In genomic region chr18:42533010-42533409, GRCh38 we compare ENCODE assay signal across 11 cellular contexts.
"Had no signal": no experiment of that assay in that cellular context is flagged by ENCODE, and none has a peak within 500 bp of the region (broad histone marks: within the 10 kb centered on the region; RNA-seq: fewer than 3 reads in every experiment).

No MANE protein-coding gene starts in this region.

- H3K4me1 ChIP-seq: right lobe of liver, suprapubic skin, upper lobe of right lung had no signal

- H3K4me3 ChIP-seq: cardiac muscle cell, lung, right lobe of liver, suprapubic skin, upper lobe of right lung had no signal

- H3K27me3 ChIP-seq: cardiac muscle cell, right lobe of liver, suprapubic skin, upper lobe of right lung had no signal

- H3K36me3 ChIP-seq: cardiac muscle cell, right lobe of liver, suprapubic skin, upper lobe of right lung had no signal

- H3K9me3 ChIP-seq: right lobe of liver, suprapubic skin, upper lobe of right lung had no signal

- DNase-seq: activated CD4-positive, CD25-positive, alpha-beta regulatory T cell treated with anti-CD3 and anti-CD28 coated beads, Interleukin-2, amount 50 U/mL, for 72 hours; activated naive CD4-positive, alpha-beta T cell treated with anti-CD3 and anti-CD28 coated beads, Interleukin-2, amount 50 U/mL, for 16 hours; head of caudate nucleus; left cardiac atrium; nucleus accumbens; right lobe of liver; stimulated activated naive CD8-positive, alpha-beta T cell treated with anti-CD3 and anti-CD28 coated beads, Interleukin-15, Interleukin-2, amounts not matched to agents 100 U/mL and 50 U/mL, for 24 hours; upper lobe of right lung had no signal

- ATAC-seq: left cardiac atrium; right lobe of liver; stimulated activated naive CD8-positive, alpha-beta T cell treated with anti-CD3 and anti-CD28 coated beads, Interleukin-15, Interleukin-2, amounts not matched to agents 100 U/mL and 50 U/mL, for 24 hours; upper lobe of right lung had no signal

- H3K27ac ChIP-seq: cardiac muscle cell, right lobe of liver, suprapubic skin, upper lobe of right lung had no signal
